In the genomic region with DNA sequence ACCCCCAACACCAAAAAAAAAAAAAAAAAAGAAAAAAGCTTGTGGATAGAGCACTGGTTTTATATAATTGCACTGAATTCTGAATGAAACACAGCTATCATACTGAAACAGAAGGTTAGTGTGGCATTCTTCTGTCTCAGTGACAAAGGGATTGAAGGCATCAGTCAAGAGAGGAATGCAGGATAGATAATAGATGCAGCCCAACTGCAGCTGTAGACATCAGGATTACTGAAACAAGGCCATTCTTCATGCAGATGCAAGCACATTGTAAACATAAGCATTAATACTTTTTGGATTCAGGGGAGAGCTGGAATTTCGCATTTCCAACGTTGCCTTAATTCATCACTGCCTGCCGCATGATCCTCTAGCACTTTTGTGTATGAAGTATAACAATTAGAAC, we compare ENCODE assay signal across 32 cellular contexts.
"Had no signal": no experiment of that assay in that cellular context is flagged by ENCODE, and none has a peak within 500 bp of the region (broad histone marks: within the 10 kb centered on the region; RNA-seq: fewer than 3 reads in every experiment).

No MANE protein-coding gene starts in this region.

- H3K27me3 Mint-ChIP-seq: dendritic cell treated with granulocyte-macrophage colony-stimulating factor and Interleukin-4, amounts not matched to agents 40 ng/mL and 50 ng/mL, for 4 days; memory B cell; naive B cell; progenitor cell of endocrine pancreas; stimulated activated naive CD8-positive, alpha-beta T cell treated with anti-CD3 and anti-CD28 coated beads, Interleukin-15, amount 100 ng/mL, for 72 hours had no signal

- ATAC-seq: heart right ventricle; left lobe of liver; mucosa of descending colon; sciatic nerve; stimulated activated naive CD8-positive, alpha-beta T cell treated with anti-CD3 and anti-CD28 coated beads, Interleukin-15, amount 100 ng/mL, for 72 hours had no signal

- H3K4me1 Mint-ChIP-seq: memory B cell; naive B cell; nephron; stimulated activated naive CD8-positive, alpha-beta T cell treated with anti-CD3 and anti-CD28 coated beads, Interleukin-15, amount 100 ng/mL, for 72 hours had no signal

- H3K4me3 ChIP-seq: colonic mucosa, esophagus squamous epithelium, heart right ventricle, lung, mucosa of descending colon, right atrium auricular region, smooth muscle cell, suprapubic skin, transverse colon, vagina had no signal

- H3K9me3 ChIP-seq: colonic mucosa, esophagus squamous epithelium, heart right ventricle, mucosa of descending colon, neutrophil, right atrium auricular region, suprapubic skin, transverse colon, vagina had no signal

- H3K9ac ChIP-seq: parathyroid adenoma had no signal

- DNase-seq: colonic mucosa; effector memory CD4-positive, alpha-beta T cell; erythroblast; esophagus squamous epithelium; foreskin melanocyte; glutamatergic neuron; heart right ventricle; hypothalamus; kidney; mucosa of descending colon; naive B cell; stimulated activated CD4-positive, alpha-beta T cell treated with anti-CD3 and anti-CD28 coated beads, Interleukin-12 subunit alpha, Interleukin-12 subunit beta, amount 100 ng/mL, for 4 hours; stimulated activated CD4-positive, alpha-beta T cell treated with anti-CD3 and anti-CD28 coated beads, Interleukin-1b, Interleukin-23, amount 100 ng/mL, for 48 hours; stimulated activated CD4-positive, alpha-beta T cell treated with anti-CD3 and anti-CD28 coated beads, Interleukin-4, amount 100 ng/mL, for 1 hour; stimulated activated CD8-positive, alpha-beta memory T cell treated with anti-CD3 and anti-CD28 coated beads, Interleukin-4, amount 100 ng/mL, for 48 hours; stimulated activated naive CD4-positive, alpha-beta T cell; stimulated activated naive CD8-positive, alpha-beta T cell treated with anti-CD3 and anti-CD28 coated beads, Interleukin-15, amount 100 ng/mL, for 72 hours; transverse colon had no signal

- H3K36me3 ChIP-seq: colonic mucosa, esophagus squamous epithelium, heart right ventricle, neutrophil, right atrium auricular region, suprapubic skin, transverse colon, vagina had no signal

- H3K27me3 ChIP-seq: colonic mucosa, esophagus squamous epithelium, heart right ventricle, neutrophil, right atrium auricular region, suprapubic skin, transverse colon, vagina had no signal

- H2AFZ ChIP-seq: parathyroid adenoma had no signal

- H3K9me3 Mint-ChIP-seq: dendritic cell treated with granulocyte-macrophage colony-stimulating factor and Interleukin-4, amounts not matched to agents 40 ng/mL and 50 ng/mL, for 4 days had no signal

- H3K36me3 Mint-ChIP-seq: memory B cell, mesothelial cell of epicardium, naive B cell had no signal

- H3K4me3 Mint-ChIP-seq: dendritic cell treated with granulocyte-macrophage colony-stimulating factor and Interleukin-4, amounts not matched to agents 40 ng/mL and 50 ng/mL, for 4 days; memory B cell; mesothelial cell of epicardium; naive B cell; nephron; stimulated activated naive CD8-positive, alpha-beta T cell treated with anti-CD3 and anti-CD28 coated beads, Interleukin-15, amount 100 ng/mL, for 72 hours had no signal

- H3K4me1 ChIP-seq: colonic mucosa, esophagus squamous epithelium, heart right ventricle, parathyroid adenoma, right atrium auricular region, transverse colon, vagina had no signal

- H3K27ac Mint-ChIP-seq: dendritic cell treated with granulocyte-macrophage colony-stimulating factor and Interleukin-4, amounts not matched to agents 40 ng/mL and 50 ng/mL, for 4 days; memory B cell; mesothelial cell of epicardium; naive B cell; nephron; progenitor cell of endocrine pancreas; stimulated activated naive CD8-positive, alpha-beta T cell treated with anti-CD3 and anti-CD28 coated beads, Interleukin-15, amount 100 ng/mL, for 72 hours had no signal

- H3K27ac ChIP-seq: colonic mucosa, esophagus squamous epithelium, heart right ventricle, neutrophil, parathyroid adenoma, right atrium auricular region, suprapubic skin, transverse colon, vagina had no signal
